In genomic region chr14:23286020-23286903, GRCh38 we compare ENCODE assay signal across 1 cellular context.
TF ChIP-seq lines count a peak whose summit lies in the region.

Gene HOMEZ, minus strand, starts transcription at chr14:23286132. Its CDS starts 180 bp downstream, at chr14:23285952.

TF ChIP-seq in HepG2, 621 proteins besides CTCF, POLR2A, EP300 and RAD21 (continued from another document and continues in another):
- TF ChIP-seq ZNF800 (CRISPR knock-in tag; IDR thresholded peaks at IDR 0.05) (no peak; the same call in 1 of the 2 replicates), SOX6 (IDR thresholded peaks at IDR 0.05) (no peak), SOX6 (CRISPR knock-in tag; IDR thresholded peaks at IDR 0.05) (peak; percentile 75), REPIN1 (CRISPR knock-in tag; IDR thresholded peaks at IDR 0.05; ENCODE audit: borderline replicate concordance, low read depth) (no peak; the same call in 1 of the 2 replicates), ZNF704 (CRISPR knock-in tag; IDR thresholded peaks at IDR 0.05; ENCODE audit: borderline replicate concordance) (peak; percentile 96; the same call in 1 of the 2 replicates), ZNF644 (CRISPR knock-in tag; IDR thresholded peaks at IDR 0.05; ENCODE audit: low read depth) (peak; percentile 70), RELA (CRISPR knock-in tag; IDR thresholded peaks at IDR 0.05) (peak; percentile 39; the same call in 1 of the 2 replicates), ZNF605 (CRISPR knock-in tag; IDR thresholded peaks at IDR 0.05) (peak; percentile 91), SMAD9 (CRISPR knock-in tag; IDR thresholded peaks at IDR 0.05) (peak; percentile 85; the same call in 1 of the 2 replicates), ZBTB3 (CRISPR knock-in tag; IDR thresholded peaks at IDR 0.05; ENCODE audit: borderline replicate concordance, low read depth) (no peak), BORCS8-MEF2B (CRISPR knock-in tag; IDR thresholded peaks at IDR 0.05) (peak; percentile 40), SATB2 (CRISPR knock-in tag; IDR thresholded peaks at IDR 0.05) (no peak), GTF3A (CRISPR knock-in tag; conservative IDR thresholded peaks at IDR 0.05) (no peak), ZNF451 (CRISPR knock-in tag; IDR thresholded peaks at IDR 0.05) (peak; percentile 51; the same call in 1 of the 2 replicates), AKAP8 (CRISPR knock-in tag; IDR thresholded peaks at IDR 0.05) (no peak; the same call in none of the 2 replicates), KDM2A (CRISPR knock-in tag; IDR thresholded peaks at IDR 0.05; ENCODE audit: borderline replicate concordance, low read depth) (peak; percentile 95), EEA1 (CRISPR knock-in tag; IDR thresholded peaks at IDR 0.05; ENCODE audit: borderline replicate concordance) (peak; percentile 82; the same call in 1 of the 2 replicates), ZNF276 (CRISPR knock-in tag; IDR thresholded peaks at IDR 0.05; ENCODE audit: low read depth) (peak; percentile 94), ZNF563 (CRISPR knock-in tag; IDR thresholded peaks at IDR 0.05) (no peak; the same call in 1 of the 2 replicates), ZNF720 (CRISPR knock-in tag; IDR thresholded peaks at IDR 0.05) (no peak), ZNF639 (CRISPR knock-in tag; conservative IDR thresholded peaks at IDR 0.05) (peak; percentile 92; the same call in 1 of the 2 replicates), HMGA1 (CRISPR knock-in tag; conservative IDR thresholded peaks at IDR 0.05) (0 out of 2 replicates have a peak, but pooled peaks have one; percentile 90), FOSL1 (CRISPR knock-in tag; IDR thresholded peaks at IDR 0.05; ENCODE audit: borderline replicate concordance) (no peak), GABPB1 (CRISPR knock-in tag; IDR thresholded peaks at IDR 0.05) (peak; percentile 92), ZNF747 (CRISPR knock-in tag; IDR thresholded peaks at IDR 0.05; ENCODE audit: borderline replicate concordance) (peak; percentile 84; the same call in 1 of the 2 replicates), ZNF317 (CRISPR knock-in tag; IDR thresholded peaks at IDR 0.05) (peak; percentile 90; the same call in 1 of the 2 replicates), ARNTL (CRISPR knock-in tag; IDR thresholded peaks at IDR 0.05) (peak; percentile 83), NCOA1 (CRISPR knock-in tag; IDR thresholded peaks at IDR 0.05) (peak; percentile 57), CHD4 (IDR thresholded peaks at IDR 0.05; ENCODE audit: borderline replicate concordance, low read length) (peak; percentile 98), LRRFIP1 (CRISPR knock-in tag; conservative IDR thresholded peaks at IDR 0.05) (0 out of 2 replicates have a peak, but pooled peaks have one; percentile 45), ZBTB37 (CRISPR knock-in tag; IDR thresholded peaks at IDR 0.05) (peak; percentile 88), TERF1 (CRISPR knock-in tag; IDR thresholded peaks at IDR 0.05) (no peak), THAP7 (CRISPR knock-in tag; IDR thresholded peaks at IDR 0.05) (0 out of 2 replicates have a peak, but pooled peaks have one; percentile 72), ZNF564 (CRISPR knock-in tag; IDR thresholded peaks at IDR 0.05) (peak; percentile 84), HMG20A (CRISPR knock-in tag; IDR thresholded peaks at IDR 0.05; ENCODE audit: borderline replicate concordance) (no peak; the same call in 1 of the 2 replicates), YY1 (IDR thresholded peaks at IDR 0.05; ENCODE audit: insufficient read depth, insufficient replicate concordance, low read depth, low read length) (peak; percentile 84), ARID3A (IDR thresholded peaks at IDR 0.05; ENCODE audit: low read depth, low read length) (peak; percentile 8; the same call in 1 of the 2 replicates), ZZZ3 (CRISPR knock-in tag; IDR thresholded peaks at IDR 0.05; ENCODE audit: borderline replicate concordance) (peak; percentile 32; the same call in 1 of the 2 replicates), ATF2 (CRISPR knock-in tag; IDR thresholded peaks at IDR 0.05) (peak; percentile 35), ZNF3 (CRISPR knock-in tag; IDR thresholded peaks at IDR 0.05) (peak; percentile 48), HNF4G (IDR thresholded peaks at IDR 0.05; ENCODE audit: borderline replicate concordance, low read depth, low read length) (no peak), HNF4G (CRISPR knock-in tag; IDR thresholded peaks at IDR 0.05; ENCODE audit: borderline replicate concordance, low read depth) (peak; percentile 2; the same call in 1 of the 2 replicates), SMAD3 (CRISPR knock-in tag; IDR thresholded peaks at IDR 0.05) (peak; percentile 91), KMT2B (CRISPR knock-in tag; IDR thresholded peaks at IDR 0.05) (peak; percentile 95), ZNF839 (CRISPR knock-in tag; IDR thresholded peaks at IDR 0.05; ENCODE audit: borderline replicate concordance) (peak; percentile 80; the same call in 1 of the 2 replicates), TBX2 (CRISPR knock-in tag; IDR thresholded peaks at IDR 0.05; ENCODE audit: borderline replicate concordance) (peak; percentile 68), ZNF83 (CRISPR knock-in tag; IDR thresholded peaks at IDR 0.05; ENCODE audit: borderline replicate concordance) (peak; percentile 62; the same call in 1 of the 2 replicates), ZNF552 (CRISPR knock-in tag; IDR thresholded peaks at IDR 0.05; ENCODE audit: borderline replicate concordance) (peak; percentile 62; the same call in 1 of the 2 replicates)
